Comparison of ENCODE assay signal across 29 cellular contexts in the genomic region with DNA sequence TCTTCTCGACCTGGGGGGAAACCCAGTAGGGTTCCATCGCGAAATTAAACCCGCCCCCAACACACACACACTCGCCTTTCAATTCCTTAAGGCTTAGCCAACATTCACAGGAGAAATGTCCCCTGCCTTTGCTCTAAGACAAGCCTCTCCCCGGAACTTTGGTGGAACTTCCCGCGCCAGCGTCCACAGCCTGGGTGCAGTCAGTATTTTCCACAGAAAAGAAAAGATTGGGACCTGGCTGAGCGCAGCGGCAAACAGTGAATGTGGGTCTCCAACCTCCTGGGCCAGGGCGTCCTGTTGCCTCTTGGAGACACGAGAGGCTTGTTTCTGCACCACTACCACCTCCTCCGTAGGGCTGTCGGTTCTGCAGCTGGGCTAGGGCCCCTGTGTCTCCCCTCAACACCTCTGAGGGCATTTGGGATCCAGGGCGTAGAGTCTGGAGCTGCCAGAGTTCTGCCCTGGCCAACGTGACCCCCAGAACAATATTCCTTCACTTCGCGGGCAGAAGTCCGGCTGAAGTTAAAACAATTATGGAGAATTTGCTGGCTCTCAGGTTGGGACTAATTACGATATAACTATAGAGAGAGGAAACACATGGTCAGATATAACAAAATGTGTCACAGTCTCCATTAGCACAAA. TPM values are rescaled to one million over a fixed set of nuclear protein-coding genes. Genes with fewer than 3 reads are reported as not detected.
DNase-seq lines count a peak whose midpoint lies in the region; ATAC-seq lines count a peak whose summit lies in the region.
"Had no signal": no experiment of that assay in that cellular context is flagged by ENCODE, and none has a peak within 500 bp of the region (broad histone marks: within the 10 kb centered on the region; RNA-seq: fewer than 3 reads in every experiment).

No MANE protein-coding gene starts in this region.

- no peak overlapping the region for H3K4me2 ChIP-seq in GM23248 (ENCODE audit: unreplicated experiment)

- no peaks in the 10 kb centered on the region for H3K4me1 ChIP-seq in iPS-15b (ENCODE audit: control insufficient read depth, insufficient read depth, low read length)
- no peaks in the 10 kb centered on the region for H3K4me1 ChIP-seq in GM23248 (ENCODE audit: insufficient read depth)
- H3K4me1 ChIP-seq: BE2C, foreskin keratinocyte, parathyroid adenoma had no signal

- H3K27me3 ChIP-seq in iPS-15b (ENCODE audit: control insufficient read depth, insufficient read depth, low read length) (peaks cover 99% of the 10 kb centered on the region), GM23248 (replicated peaks; ENCODE audit: insufficient read depth) (peaks cover 99% of the 10 kb centered on the region)

- H3K9me3 ChIP-seq in T-helper 17 cell (ENCODE audit: control insufficient read depth, low read length, poor library complexity, severe bottlenecking): no peaks in the 10 kb centered on the region
- H3K9me3 ChIP-seq in iPS-15b (ENCODE audit: control insufficient read depth, insufficient read depth, low read length): no peaks in the 10 kb centered on the region
- no peaks in the 10 kb centered on the region for H3K9me3 ChIP-seq in GM23248 (ENCODE audit: low read depth)
- H3K9me3 ChIP-seq: BE2C, right lobe of liver had no signal

- H3K27ac Mint-ChIP-seq in activated T-cell treated with anti-CD3 and anti-CD28 coated beads, Interleukin-2, amount 50 U/mL, for 24 hours: no peak overlapping the region
- H3K27ac Mint-ChIP-seq in T-helper 17 cell: peak overlapping the region; percentile 65

- no peaks in the 10 kb centered on the region for H3K79me2 ChIP-seq in GM23248 (ENCODE audit: insufficient read depth)
- H3K79me2 ChIP-seq: parathyroid adenoma had no signal

- H3K4me3 Mint-ChIP-seq in activated T-cell treated with anti-CD3 and anti-CD28 coated beads, Interleukin-2, amount 50 U/mL, for 24 hours: no peak overlapping the region
- peak overlapping the region; percentile 47 for H3K4me3 Mint-ChIP-seq in T-helper 17 cell

- DNase-seq in activated T-cell treated with anti-CD3 and anti-CD28 coated beads, Interleukin-2, amount 50 U/mL, for 24 hours: peak; percentile 30
- DNase-seq in activated T-cell treated with anti-CD3 and anti-CD28 coated beads, Interleukin-2, amount 50 U/mL, for 1 hour: no peak
- DNase-seq in T-helper 17 cell: no peak
- DNase-seq in retina: peak; percentile 38
- no peak for DNase-seq in GM23248
- DNase-seq in NCI-H748 (lab: John Stamatoyannopoulos, UW; ENCODE audit: unreplicated experiment): no peak
- DNase-seq: activated CD4-positive, alpha-beta T cell treated with anti-CD3 and anti-CD28 coated beads, Interleukin-2, amount 50 U/mL, for 4 hours; BE2C; foreskin keratinocyte; mesendoderm; naive thymus-derived CD4-positive, alpha-beta T cell; NCI-H1105; NCI-H2029; NCI-H226; NCI-H82; right lobe of liver; stimulated activated CD4-positive, alpha-beta T cell treated with anti-CD3 and anti-CD28 coated beads, Interleukin-4, amount 100 ng/mL, for 4 hours; stimulated activated naive CD8-positive, alpha-beta T cell treated with anti-CD3 and anti-CD28 coated beads, Interleukin-15, Interleukin-2, amounts not matched to agents 100 U/mL and 50 U/mL, for 24 hours had no signal

- H3K36me3 Mint-ChIP-seq in activated T-cell treated with anti-CD3 and anti-CD28 coated beads, Interleukin-2, amount 50 U/mL, for 24 hours (ENCODE audit: low read depth): no peaks in the 10 kb centered on the region
- H3K36me3 Mint-ChIP-seq in T-helper 17 cell (ENCODE audit: low read depth): peaks cover 5% of the 10 kb centered on the region

- H3K4me3 ChIP-seq in iPS-15b (ENCODE audit: low read depth, low read length): peak overlapping the region; percentile 23
- H3K4me3 ChIP-seq in GM23248: no peak overlapping the region
- H3K4me3 ChIP-seq: right lobe of liver had no signal

- 1 to 3% methylated on average over 21 of the region's 21 CpGs for WGBS in GM23248 (ENCODE audit: low coverage in 1 of 2, low lambda C conversion rate in 2 of 2, missing lambda C conversion rate in 2 of 2), 2 experiments

- no peak overlapping the region for H3K9ac ChIP-seq in iPS-15b (ENCODE audit: low read depth, low read length)
- H3K9ac ChIP-seq in GM23248: no peak overlapping the region
- H3K9ac ChIP-seq: parathyroid adenoma had no signal

- in situ Hi-C loops in GM23248 (cut with MboI): no loop called here

- H4K20me1 ChIP-seq in GM23248 (ENCODE audit: insufficient read depth): no peaks in the 10 kb centered on the region

- ATAC-seq in T-helper 17 cell: no peak
- no peak for ATAC-seq in GM21390 (IDR thresholded peaks at IDR 0.05; ENCODE audit: unreplicated experiment)
- ATAC-seq: foreskin keratinocyte; HCT116; naive thymus-derived CD4-positive, alpha-beta T cell; right lobe of liver; SK-N-SH treated with all-trans-retinoic acid at 6 μM for 48 hours; stimulated activated naive CD8-positive, alpha-beta T cell treated with anti-CD3 and anti-CD28 coated beads, Interleukin-15, Interleukin-2, amounts not matched to agents 100 U/mL and 50 U/mL, for 24 hours had no signal

- H2AFZ ChIP-seq in GM23248: no peak overlapping the region
- H2AFZ ChIP-seq: parathyroid adenoma had no signal

- no peak overlapping the region for H3K27ac ChIP-seq in GM23248
- H3K27ac ChIP-seq: foreskin keratinocyte, HL-60, parathyroid adenoma, right lobe of liver had no signal

- peaks cover 92% of the 10 kb centered on the region for H3K27me3 Mint-ChIP-seq in activated T-cell treated with anti-CD3 and anti-CD28 coated beads, Interleukin-2, amount 50 U/mL, for 24 hours
- peaks cover 83% of the 10 kb centered on the region for H3K27me3 Mint-ChIP-seq in T-helper 17 cell

- H3K9me3 Mint-ChIP-seq in activated T-cell treated with anti-CD3 and anti-CD28 coated beads, Interleukin-2, amount 50 U/mL, for 24 hours: no peaks in the 10 kb centered on the region

- no peaks in the 10 kb centered on the region for H3K9me2 ChIP-seq in GM23248 (ENCODE audit: insufficient read depth)

- peaks cover 48% of the 10 kb centered on the region for H3K4me1 Mint-ChIP-seq in activated T-cell treated with anti-CD3 and anti-CD28 coated beads, Interleukin-2, amount 50 U/mL, for 24 hours (ENCODE audit: low read depth)
- H3K4me1 Mint-ChIP-seq in T-helper 17 cell: peaks cover 33% of the 10 kb centered on the region

- H3F3A ChIP-seq in GM23248 (ENCODE audit: insufficient read depth): no peaks in the 10 kb centered on the region

- H3K36me3 ChIP-seq in iPS-15b (ENCODE audit: control insufficient read depth, insufficient read depth, low read length): no peaks in the 10 kb centered on the region
- H3K36me3 ChIP-seq in GM23248 (ENCODE audit: low read depth): no peaks in the 10 kb centered on the region
- H3K36me3 ChIP-seq: BE2C, right lobe of liver had no signal

RNA-seq across cellular contexts. Expression of a gene that starts 3.3 kb away (rescaled TPM):
- not detected for total RNA-seq in T-helper 17 cell
- not detected in 2 replicates for total RNA-seq in GM23248 (2014; rRNA removed; shearing (Covaris generic))
- polyA plus RNA-seq in GM23248 (2016; fragmentation: Nextera tagmentation; extraction: Ambion mirVana): not detected in 2 replicates
- total RNA-seq: A673; cerebellum; foreskin keratinocyte; naive thymus-derived CD4-positive, alpha-beta T cell; OCI-LY7; T-helper 2 cell treated with Interferon-gamma antibody and Interleukin-4, amounts not matched to agents 100 ng/mL and 5 ng/mL, for 36 hours had no signal
- polyA plus RNA-seq: esophagus; foreskin keratinocyte; naive thymus-derived CD4-positive, alpha-beta T cell had no signal

RNA-seq across cellular contexts. Expression of a gene that starts 46.0 kb away (rescaled TPM):
- not detected for total RNA-seq in T-helper 17 cell
- total RNA-seq in GM23248 (2014; rRNA removed; shearing (Covaris generic)): not detected in 2 replicates
- polyA plus RNA-seq in GM23248 (2016; fragmentation: Nextera tagmentation; extraction: Ambion mirVana): not detected in 2 replicates
- total RNA-seq: A673; cerebellum; foreskin keratinocyte; naive thymus-derived CD4-positive, alpha-beta T cell; OCI-LY7; right lobe of liver; T-helper 2 cell treated with Interferon-gamma antibody and Interleukin-4, amounts not matched to agents 100 ng/mL and 5 ng/mL, for 36 hours had no signal
- polyA plus RNA-seq: foreskin keratinocyte; naive thymus-derived CD4-positive, alpha-beta T cell had no signal

Comparison
In these comparisons a context has a peak if more than half of its experiments do, and no peak if none do; other contexts are left out.
1. DNase-seq: peak in activated T-cell treated with anti-CD3 and anti-CD28 coated beads, Interleukin-2, amount 50 U/mL, for 24 hours (single experiment) and retina (single experiment); none in activated T-cell treated with anti-CD3 and anti-CD28 coated beads, Interleukin-2, amount 50 U/mL, for 1 hour (single experiment), T-helper 17 cell (0 of 3), GM23248 (single experiment) and NCI-H748 (single experiment).